15 cellular contexts compared by ENCODE assay signal in genomic region chr10:95233377-95234034, GRCh38. TPM values are rescaled to one million over a fixed set of nuclear protein-coding genes. Genes with fewer than 3 reads are reported as not detected.
A peak's percentile ranks its signal among the peaks of the same experiment; 100 is the strongest.
DNase-seq lines count a peak whose midpoint lies in the region; ATAC-seq and TF ChIP-seq lines count a peak whose summit lies in the region.
"Had no signal": no experiment of that assay in that cellular context is flagged by ENCODE, and none has a peak within 500 bp of the region (broad histone marks: within the 10 kb centered on the region; RNA-seq: fewer than 3 reads in every experiment).

No MANE protein-coding gene starts in this region.

- peaks cover 14% of the 10 kb centered on the region for H3F3A ChIP-seq in GM23338 (replicated peaks; ENCODE audit: low read depth)

- intact Hi-C loops in psoas muscle (cut with DNase I): no loop called here

- H3K36me3 Mint-ChIP-seq in GM23338 (ENCODE audit: low read depth): peaks cover 46% of the 10 kb centered on the region
- H3K36me3 Mint-ChIP-seq in chondrocyte (ENCODE audit: low read depth): peaks cover 15% of the 10 kb centered on the region
- peaks cover 15% of the 10 kb centered on the region for H3K36me3 Mint-ChIP-seq in progenitor cell of endocrine pancreas (ENCODE audit: insufficient read depth)

- ATAC-seq in GM23338 (no peak), psoas muscle (no peak)

- H3K27ac Mint-ChIP-seq in GM23338 (no peak overlapping the region), chondrocyte (ENCODE audit: unreplicated experiment) (peak overlapping the region; percentile 3), progenitor cell of endocrine pancreas (no peak overlapping the region)
- H3K27ac Mint-ChIP-seq: CD4-positive, alpha-beta memory T cell had no signal

- TF ChIP-seq RAD21 in Ishikawa (IDR thresholded peaks at IDR 0.05; ENCODE audit: low read depth): peak; percentile 16; the same call in 1 of the 2 replicates

- H3K9me3 Mint-ChIP-seq in GM23338 (no peaks in the 10 kb centered on the region), chondrocyte (ENCODE audit: low read depth) (no peaks in the 10 kb centered on the region), progenitor cell of endocrine pancreas (ENCODE audit: low read depth) (peaks cover 5% of the 10 kb centered on the region)

- DNase-seq in GM23338 (ENCODE audit: low spot score): no peak
- no peak for DNase-seq in chondrocyte (ENCODE audit: low spot score)
- peak; percentile 45 for DNase-seq in glomerular visceral epithelial cell (ENCODE audit: extremely low spot score)
- no peak for DNase-seq in progenitor cell of endocrine pancreas (ENCODE audit: low spot score, unreplicated experiment)
- no peak for DNase-seq in psoas muscle
- no peak for DNase-seq in MG63
- DNase-seq: BE2C; CD4-positive, alpha-beta memory T cell; MM.1S; NCI-H1105 treated with DMSO at 0.1 percent for 48 hours; NCI-H1930; NCI-H510A treated with DMSO at 0.1 percent for 48 hours; SJCRH30; SW 1271 had no signal

- H3K9me3 ChIP-seq in psoas muscle (no peaks in the 10 kb centered on the region), MG63 (peaks cover 17% of the 10 kb centered on the region)
- H3K9me3 ChIP-seq: BE2C, SJCRH30 had no signal

- no peaks in the 10 kb centered on the region for H3K79me2 ChIP-seq in GM23338 (replicated peaks; ENCODE audit: insufficient read depth)

- peaks cover 52% of the 10 kb centered on the region for H3K4me1 Mint-ChIP-seq in GM23338
- H3K4me1 Mint-ChIP-seq in chondrocyte (ENCODE audit: low read depth): peaks cover 51% of the 10 kb centered on the region
- H3K4me1 Mint-ChIP-seq in progenitor cell of endocrine pancreas (ENCODE audit: low read depth): peaks cover 20% of the 10 kb centered on the region

- H3K36me3 ChIP-seq in GM23338 (ENCODE audit: insufficient read depth): peaks cover 10% of the 10 kb centered on the region
- H3K36me3 ChIP-seq in psoas muscle (ENCODE audit: insufficient read depth in 1 of 2, low read depth in 1 of 2): peaks cover 3 to 48% of the 10 kb centered on the region in 2 donors
- H3K36me3 ChIP-seq in MG63: peaks cover 21% of the 10 kb centered on the region
- H3K36me3 ChIP-seq: BE2C, SJCRH30 had no signal

- H3K4me3 Mint-ChIP-seq in GM23338 (no peak overlapping the region), chondrocyte (ENCODE audit: unreplicated experiment) (no peak overlapping the region), progenitor cell of endocrine pancreas (ENCODE audit: low read depth) (no peak overlapping the region)

- no peaks in the 10 kb centered on the region for H4K20me1 ChIP-seq in GM23338 (replicated peaks; ENCODE audit: insufficient read depth)

- H3K4me1 ChIP-seq in GM23338 (ENCODE audit: insufficient read depth): peaks cover 17% of the 10 kb centered on the region
- peaks cover 8% of the 10 kb centered on the region for H3K4me1 ChIP-seq in psoas muscle
- H3K4me1 ChIP-seq: BE2C had no signal

- no peak overlapping the region for H3K4me2 ChIP-seq in GM23338

- no peak for TF ChIP-seq EP300 in Ishikawa (IDR thresholded peaks at IDR 0.05; ENCODE audit: borderline replicate concordance)

- peaks cover 10% of the 10 kb centered on the region for H3K9me2 ChIP-seq in GM23338 (ENCODE audit: insufficient read depth)

- 62 to 69% (median 67%) methylated on average over 2 of the region's 2 CpGs for WGBS in psoas muscle, 3 donors

- no peak overlapping the region for H2AFZ ChIP-seq in GM23338

- H3K27ac ChIP-seq in GM23338 (ENCODE audit: low read depth) (no peak overlapping the region), psoas muscle (no peak overlapping the region)
- H3K27ac ChIP-seq: SJCRH30 had no signal

- H3K27me3 Mint-ChIP-seq in GM23338 (ENCODE audit: insufficient read depth, low read depth, poor library complexity): peaks cover 12% of the 10 kb centered on the region
- no peaks in the 10 kb centered on the region for H3K27me3 Mint-ChIP-seq in chondrocyte (ENCODE audit: low read depth)
- no peaks in the 10 kb centered on the region for H3K27me3 Mint-ChIP-seq in progenitor cell of endocrine pancreas

- TF ChIP-seq CTCF in GM23338 (conservative IDR thresholded peaks at IDR 0.05; ENCODE audit: low read depth in 2 of 2) (no peak), chondrocyte (IDR thresholded peaks at IDR 0.05) (no peak), progenitor cell of endocrine pancreas (IDR thresholded peaks at IDR 0.05; ENCODE audit: unreplicated experiment) (no peak), psoas muscle (IDR thresholded peaks at IDR 0.05) (no peak)

- no peak overlapping the region for H3K4me3 ChIP-seq in GM23338
- H3K4me3 ChIP-seq in psoas muscle: no peak overlapping the region
- H3K4me3 ChIP-seq in MG63: no peak overlapping the region
- H3K4me3 ChIP-seq: SJCRH30 had no signal

- H3K27me3 ChIP-seq in GM23338 (ENCODE audit: insufficient read depth): no peaks in the 10 kb centered on the region
- no peaks in the 10 kb centered on the region for H3K27me3 ChIP-seq in psoas muscle (ENCODE audit: insufficient read depth in 3 of 3, low read length in 2 of 3)
- H3K27me3 ChIP-seq in MG63: no peaks in the 10 kb centered on the region
- H3K27me3 ChIP-seq: BE2C, SJCRH30 had no signal

TF ChIP-seq in GM23338, 12 proteins besides CTCF, POLR2A, EP300 and RAD21:
- TF ChIP-seq POLR2AphosphoS5 (IDR thresholded peaks at IDR 0.05; ENCODE audit: low read depth) (0 out of 2 replicates have a peak, but pooled peaks have one; percentile 32), CREB1 (CRISPR knock-in tag; IDR thresholded peaks at IDR 0.05; ENCODE audit: low read depth) (no peak), REST (IDR thresholded peaks at IDR 0.05; ENCODE audit: unreplicated experiment) (no peak)

TF ChIP-seq in Ishikawa, 13 proteins besides CTCF, POLR2A, EP300 and RAD21:
- no peak for TF ChIP-seq TEAD4 (IDR thresholded peaks at IDR 0.05)
- TF ChIP-seq YY1 (IDR thresholded peaks at IDR 0.05; ENCODE audit: low read depth): no peak
- no peak for TF ChIP-seq CREB1 (IDR thresholded peaks at IDR 0.05; ENCODE audit: low read depth)
- TF ChIP-seq NFIC (IDR thresholded peaks at IDR 0.05): no peak
- no peak for TF ChIP-seq ZBTB7A (IDR thresholded peaks at IDR 0.05; ENCODE audit: low read depth)
- TF ChIP-seq REST (IDR thresholded peaks at IDR 0.05; ENCODE audit: low read depth): no peak
- no peak for TF ChIP-seq TCF12 (IDR thresholded peaks at IDR 0.05; ENCODE audit: low read depth)
- TF ChIP-seq EGR1 (IDR thresholded peaks at IDR 0.05): no peak
- TF ChIP-seq, protein P1, sequence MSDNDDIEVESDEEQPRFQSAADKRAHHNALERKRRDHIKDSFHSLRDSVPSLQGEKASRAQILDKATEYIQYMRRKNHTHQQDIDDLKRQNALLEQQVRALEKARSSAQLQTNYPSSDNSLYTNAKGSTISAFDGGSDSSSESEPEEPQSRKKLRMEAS (IDR thresholded peaks at IDR 0.05): no peak
- no peak for TF ChIP-seq CEBPB (IDR thresholded peaks at IDR 0.05)
- no peak for TF ChIP-seq USF1 (IDR thresholded peaks at IDR 0.05)
- TF ChIP-seq TAF1 (IDR thresholded peaks at IDR 0.05; ENCODE audit: low read depth): no peak
- no peak for TF ChIP-seq FOXM1 (IDR thresholded peaks at IDR 0.05; ENCODE audit: borderline replicate concordance, low read depth)
TF ChIP-seq in Ishikawa: peak in this region for 0.

RNA-seq across cellular contexts. Expression of gene ACSM6, which starts 39.5 kb away (rescaled TPM):
- not detected in 2 replicates for total RNA-seq in GM23338 (2014; rRNA removed; shearing (Covaris generic))
- polyA plus RNA-seq in GM23338 (2016; fragmentation: Nextera tagmentation; extraction: Ambion mirVana) (0.65 and 0.90 TPM in 2 replicates), psoas muscle (not detected)
- total RNA-seq in chondrocyte (not detected in 3 replicates), progenitor cell of endocrine pancreas (not detected in 2 replicates), psoas muscle (not detected)
- not detected in 2 replicates for total RNA-seq in MG63 (2014; rRNA removed; shearing (Covaris generic); ENCODE audit: low replicate concordance)
- total RNA-seq: CD4-positive, alpha-beta memory T cell had no signal
- polyA plus RNA-seq: CD4-positive, alpha-beta memory T cell had no signal

RNA-seq across cellular contexts. Expression of gene PDLIM1, which starts 57.3 kb away (rescaled TPM):
- total RNA-seq in GM23338 (2014; rRNA removed; shearing (Covaris generic)): 110 and 111 TPM in 2 replicates
- 227 and 233 TPM in 2 replicates for polyA plus RNA-seq in GM23338 (2016; fragmentation: Nextera tagmentation; extraction: Ambion mirVana)
- 94.1 to 113 TPM (median 110 TPM) in 3 replicates for total RNA-seq in chondrocyte
- total RNA-seq in progenitor cell of endocrine pancreas: 113 and 118 TPM in 2 replicates
- 100 to 1,000 TPM; 267 to 504 (median 329) TPM for total RNA-seq in psoas muscle
- polyA plus RNA-seq in psoas muscle: 100 to 1,000 TPM in 2 of 3 donors, 10 to 100 TPM in 1; 97.3 to 493 (median 311) TPM
- 3.5 and 6.2 TPM in 2 replicates for total RNA-seq in MG63 (2014; rRNA removed; shearing (Covaris generic); ENCODE audit: low replicate concordance)

Comparison
In these comparisons a context has a peak if more than half of its experiments do, and no peak if none do; other contexts are left out.
1. RNA of gene PDLIM1, which starts 57.3 kb away (total RNA-seq): 267 to 504 TPM in psoas muscle, 113 to 118 TPM in progenitor cell of endocrine pancreas, 110 to 111 TPM in GM23338 and 94.1 to 113 TPM in chondrocyte; 3.5 to 6.2 TPM in MG63; every median in the first group is over 10 times any median in the second.